12 cellular contexts compared by ENCODE assay signal in the genomic region with DNA sequence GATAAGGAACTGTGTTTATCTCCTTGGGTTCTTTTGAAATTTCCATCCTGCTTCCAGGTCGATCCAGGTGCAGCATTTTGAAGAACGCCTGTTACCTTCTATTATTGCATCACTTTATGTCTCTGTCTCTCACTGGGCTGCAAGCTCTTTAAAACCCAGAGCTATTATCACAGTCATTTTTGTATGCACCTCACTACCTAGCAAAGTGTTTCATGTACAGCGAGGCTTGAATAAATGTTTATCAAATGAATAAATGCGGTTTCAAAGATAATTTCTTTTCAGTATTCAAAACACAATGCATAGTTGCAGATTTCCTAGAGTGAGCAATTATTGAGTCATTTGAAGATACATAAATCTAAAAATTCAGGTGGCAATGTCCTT. TPM values are rescaled to one million over a fixed set of nuclear protein-coding genes. Genes with fewer than 3 reads are reported as not detected.
DNase-seq lines count a peak whose midpoint lies in the region; ATAC-seq, FAIRE-seq and TF ChIP-seq lines count a peak whose summit lies in the region.
"Had no signal": no experiment of that assay in that cellular context is flagged by ENCODE, and none has a peak within 500 bp of the region (broad histone marks: within the 10 kb centered on the region; RNA-seq: fewer than 3 reads in every experiment).

No MANE protein-coding gene starts in this region.

- H2AFZ ChIP-seq in endothelial cell of umbilical vein (ENCODE audit: low read depth, low read length), result no peak overlapping the region
- H2AFZ ChIP-seq: GM23248 had no signal

- dilution Hi-C loops in endothelial cell of umbilical vein (cut with MboI; ENCODE audit: extremely low pct_ligation_motif_present, low sequenced_read_pairs), result no loop called here

- no peaks in the 10 kb centered on the region for H3K9me1 ChIP-seq in endothelial cell of umbilical vein (replicated peaks; ENCODE audit: control insufficient read depth, extremely low read depth, insufficient read depth, low read length)

- no peak for ATAC-seq in activated CD8-positive, alpha-beta T cell treated with anti-CD3 and anti-CD28 coated beads, Interleukin-2, amount 10 ng/mL, durations not matched to agents 7 days and 5 days
- ATAC-seq in gastrocnemius medialis, result no peak
- ATAC-seq in HG03469 (IDR thresholded peaks at IDR 0.05; ENCODE audit: unreplicated experiment), result no peak
- ATAC-seq: upper lobe of right lung had no signal

- H3K27ac ChIP-seq in endothelial cell of umbilical vein (ENCODE audit: insufficient read depth, low read depth, low read length), result no peak overlapping the region
- peak overlapping the region in 3 of 4 donors; percentile 21 to 75 (median 70) for H3K27ac ChIP-seq in gastrocnemius medialis
- H3K27ac ChIP-seq: GM23248, upper lobe of right lung had no signal

- H3K4me1 ChIP-seq in endothelial cell of umbilical vein (ENCODE audit: control insufficient read depth, extremely low read depth, insufficient read depth, low read length), result peaks cover 22% of the 10 kb centered on the region
- peaks cover 63 to 74% of the 10 kb centered on the region in 2 donors for H3K4me1 ChIP-seq in gastrocnemius medialis
- H3K4me1 ChIP-seq in BE2C, result peaks cover 22% of the 10 kb centered on the region

- FAIRE-seq in endothelial cell of umbilical vein (lab: Jason Lieb, UNC), result peak; percentile 66

- H3K9me3 ChIP-seq in endothelial cell of umbilical vein (replicated peaks; ENCODE audit: control insufficient read depth, insufficient read depth, low read length) (no peaks in the 10 kb centered on the region), gastrocnemius medialis (no peaks in the 10 kb centered on the region), BE2C (no peaks in the 10 kb centered on the region)
- H3K9me3 ChIP-seq: upper lobe of right lung had no signal

- peaks cover 0 to 7% of the 10 kb centered on the region in 2 experiments for H3K36me3 ChIP-seq in endothelial cell of umbilical vein (ENCODE audit: control insufficient read depth in 2 of 2, extremely low read depth in 1 of 2, insufficient read depth in 2 of 2, low read length in 2 of 2)
- no peaks in the 10 kb centered on the region for H3K36me3 ChIP-seq in gastrocnemius medialis
- no peaks in the 10 kb centered on the region for H3K36me3 ChIP-seq in BE2C

- POLR2A ChIA-PET in activated CD4-positive, alpha-beta T cell treated with anti-CD3 and anti-CD28 coated beads, Interleukin-2, amount 10 ng/mL, durations not matched to agents 7 days and 5 days (lab: Charles Lee), result no interaction called here
- POLR2A ChIA-PET in activated CD8-positive, alpha-beta T cell treated with anti-CD3 and anti-CD28 coated beads, Interleukin-2, amount 10 ng/mL, durations not matched to agents 7 days and 5 days (lab: Charles Lee), result interaction anchor here (0.6 to 1.3 kb wide), 4 partner anchors 9 to 125 kb away, joined by 3 to 5 read pairs (median 4); a partner anchor contains a TSS
- POLR2A ChIA-PET in endothelial cell of umbilical vein (lab: Charles Lee), result no interaction called here

- H3K4me3 Mint-ChIP-seq in activated CD4-positive, alpha-beta T cell treated with anti-CD3 and anti-CD28 coated beads, Interleukin-2, amount 10 ng/mL, durations not matched to agents 24 days and 14 days, result no peak overlapping the region
- H3K4me3 Mint-ChIP-seq in activated CD4-positive, alpha-beta T cell treated with anti-CD3 and anti-CD28 coated beads, Interleukin-2, amount 10 ng/mL, durations not matched to agents 7 days and 5 days, result no peak overlapping the region
- H3K4me3 Mint-ChIP-seq in activated CD8-positive, alpha-beta T cell treated with anti-CD3 and anti-CD28 coated beads, Interleukin-2, amount 10 ng/mL, durations not matched to agents 7 days and 5 days, result no peak overlapping the region

- peaks cover 44% of the 10 kb centered on the region for H3K4me1 Mint-ChIP-seq in activated CD4-positive, alpha-beta T cell treated with anti-CD3 and anti-CD28 coated beads, Interleukin-2, amount 10 ng/mL, durations not matched to agents 24 days and 14 days
- H3K4me1 Mint-ChIP-seq in activated CD4-positive, alpha-beta T cell treated with anti-CD3 and anti-CD28 coated beads, Interleukin-2, amount 10 ng/mL, durations not matched to agents 7 days and 5 days, result peaks cover 41% of the 10 kb centered on the region
- peaks cover 62% of the 10 kb centered on the region for H3K4me1 Mint-ChIP-seq in activated CD8-positive, alpha-beta T cell treated with anti-CD3 and anti-CD28 coated beads, Interleukin-2, amount 10 ng/mL, durations not matched to agents 7 days and 5 days (ENCODE audit: low read depth)

- TF ChIP-seq POLR2A in endothelial cell of umbilical vein (IDR thresholded peaks at IDR 0.05; ENCODE audit: low read depth, low read length), result no peak
- no peak for TF ChIP-seq POLR2A in gastrocnemius medialis (IDR thresholded peaks at IDR 0.05)

- no TSS peak for BruUV-seq in endothelial cell of umbilical vein (replicated peaks; lab: Mats Ljungman, UMichigan)

- peak overlapping the region; percentile 20 for H3K27ac Mint-ChIP-seq in activated CD4-positive, alpha-beta T cell treated with anti-CD3 and anti-CD28 coated beads, Interleukin-2, amount 10 ng/mL, durations not matched to agents 24 days and 14 days
- H3K27ac Mint-ChIP-seq in activated CD4-positive, alpha-beta T cell treated with anti-CD3 and anti-CD28 coated beads, Interleukin-2, amount 10 ng/mL, durations not matched to agents 7 days and 5 days, result no peak overlapping the region
- H3K27ac Mint-ChIP-seq in activated CD8-positive, alpha-beta T cell treated with anti-CD3 and anti-CD28 coated beads, Interleukin-2, amount 10 ng/mL, durations not matched to agents 7 days and 5 days, result peak overlapping the region; percentile 50

- no peaks in the 10 kb centered on the region for H3K79me2 ChIP-seq in endothelial cell of umbilical vein (ENCODE audit: control insufficient read depth, insufficient read depth, low read length)

- CTCF ChIA-PET in activated CD4-positive, alpha-beta T cell treated with anti-CD3 and anti-CD28 coated beads, Interleukin-2, amount 10 ng/mL, durations not matched to agents 7 days and 5 days (lab: Charles Lee), result interaction anchor here (0.7 to 1.8 kb wide), 3 partner anchors 17 to 122 kb away, joined by 3 to 7 read pairs (median 3); a partner anchor contains a TSS
- CTCF ChIA-PET in activated CD8-positive, alpha-beta T cell treated with anti-CD3 and anti-CD28 coated beads, Interleukin-2, amount 10 ng/mL, durations not matched to agents 7 days and 5 days (lab: Charles Lee), result interaction anchor here (1.2 to 3.6 kb wide), 7 partner anchors 10 to 122 kb away, joined by 3 to 26 read pairs (median 7); a partner anchor contains a TSS
- CTCF ChIA-PET in endothelial cell of umbilical vein (lab: Charles Lee), result interaction anchor here (1.4 to 1.9 kb wide), 2 partner anchors 85 to 122 kb away, joined by 5 to 8 read pairs; a partner anchor contains a TSS

- H3K27me3 Mint-ChIP-seq in activated CD4-positive, alpha-beta T cell treated with anti-CD3 and anti-CD28 coated beads, Interleukin-2, amount 10 ng/mL, durations not matched to agents 24 days and 14 days, result no peaks in the 10 kb centered on the region
- H3K27me3 Mint-ChIP-seq in activated CD4-positive, alpha-beta T cell treated with anti-CD3 and anti-CD28 coated beads, Interleukin-2, amount 10 ng/mL, durations not matched to agents 7 days and 5 days, result no peaks in the 10 kb centered on the region
- no peaks in the 10 kb centered on the region for H3K27me3 Mint-ChIP-seq in activated CD8-positive, alpha-beta T cell treated with anti-CD3 and anti-CD28 coated beads, Interleukin-2, amount 10 ng/mL, durations not matched to agents 7 days and 5 days (ENCODE audit: low read depth)

- H3K4me3 ChIP-seq in endothelial cell of umbilical vein (replicated peaks in 1 of 3; ENCODE audit: insufficient read depth in 1 of 3, low read depth in 1 of 3, low read length in 3 of 3) (no peak overlapping the region), gastrocnemius medialis (no peak overlapping the region), BE2C (ENCODE audit: low read depth, low read length) (no peak overlapping the region)
- H3K4me3 ChIP-seq: GM23248, lung, upper lobe of right lung had no signal

- no peak overlapping the region for H3K9ac ChIP-seq in endothelial cell of umbilical vein (replicated peaks; ENCODE audit: extremely low read depth, insufficient read depth, low read length)
- H3K9ac ChIP-seq: GM23248 had no signal

- DNase-seq in activated CD4-positive, alpha-beta T cell treated with anti-CD3 and anti-CD28 coated beads, Interleukin-2, amount 10 ng/mL, durations not matched to agents 24 days and 14 days, result no peak
- no peak for DNase-seq in activated CD4-positive, alpha-beta T cell treated with anti-CD3 and anti-CD28 coated beads, Interleukin-2, amount 10 ng/mL, durations not matched to agents 7 days and 5 days
- no peak for DNase-seq in activated CD8-positive, alpha-beta T cell treated with anti-CD3 and anti-CD28 coated beads, Interleukin-2, amount 10 ng/mL, durations not matched to agents 7 days and 5 days
- DNase-seq in endothelial cell of umbilical vein (ENCODE audit: low read depth, low spot score) (no peak), gastrocnemius medialis (no peak), NCI-H128 (lab: John Stamatoyannopoulos, UW; ENCODE audit: unreplicated experiment) (no peak), BE2C (no peak)
- DNase-seq: retina, upper lobe of right lung had no signal

- intact Hi-C loops in activated CD4-positive, alpha-beta T cell treated with anti-CD3 and anti-CD28 coated beads, Interleukin-2, amount 10 ng/mL, durations not matched to agents 24 days and 14 days (cut with micrococcal nuclease), result loop anchor here (10.0 kb wide), 2 partner anchors 612 to 1218 kb away; no protein-coding TSS in a partner anchor
- intact Hi-C loops in endothelial cell of umbilical vein (cut with micrococcal nuclease) (no loop called here), gastrocnemius medialis (cut with DNase I; ENCODE audit: low total_unique reads) (no loop called here)

- H3K9me3 Mint-ChIP-seq in activated CD4-positive, alpha-beta T cell treated with anti-CD3 and anti-CD28 coated beads, Interleukin-2, amount 10 ng/mL, durations not matched to agents 24 days and 14 days, result no peaks in the 10 kb centered on the region
- peaks cover 7% of the 10 kb centered on the region for H3K9me3 Mint-ChIP-seq in activated CD4-positive, alpha-beta T cell treated with anti-CD3 and anti-CD28 coated beads, Interleukin-2, amount 10 ng/mL, durations not matched to agents 7 days and 5 days
- peaks cover 5% of the 10 kb centered on the region for H3K9me3 Mint-ChIP-seq in activated CD8-positive, alpha-beta T cell treated with anti-CD3 and anti-CD28 coated beads, Interleukin-2, amount 10 ng/mL, durations not matched to agents 7 days and 5 days (ENCODE audit: insufficient read depth)

- peaks cover 10% of the 10 kb centered on the region for H3K36me3 Mint-ChIP-seq in activated CD4-positive, alpha-beta T cell treated with anti-CD3 and anti-CD28 coated beads, Interleukin-2, amount 10 ng/mL, durations not matched to agents 24 days and 14 days (ENCODE audit: low read depth)
- peaks cover 10% of the 10 kb centered on the region for H3K36me3 Mint-ChIP-seq in activated CD4-positive, alpha-beta T cell treated with anti-CD3 and anti-CD28 coated beads, Interleukin-2, amount 10 ng/mL, durations not matched to agents 7 days and 5 days (ENCODE audit: low read depth)
- peaks cover 21% of the 10 kb centered on the region for H3K36me3 Mint-ChIP-seq in activated CD8-positive, alpha-beta T cell treated with anti-CD3 and anti-CD28 coated beads, Interleukin-2, amount 10 ng/mL, durations not matched to agents 7 days and 5 days (ENCODE audit: low read depth)

- no peaks in the 10 kb centered on the region for H3K27me3 ChIP-seq in endothelial cell of umbilical vein (ENCODE audit: control insufficient read depth in 2 of 2, insufficient read depth in 2 of 2, low read length in 2 of 2)
- no peaks in the 10 kb centered on the region for H3K27me3 ChIP-seq in gastrocnemius medialis
- no peaks in the 10 kb centered on the region for H3K27me3 ChIP-seq in BE2C
- H3K27me3 ChIP-seq: upper lobe of right lung had no signal

- TF ChIP-seq CTCF in endothelial cell of umbilical vein (IDR thresholded peaks at IDR 0.05; ENCODE audit: extremely low read depth in 1 of 2, insufficient read depth in 1 of 2, low read depth in 1 of 2, low read length in 2 of 2) (no peak), gastrocnemius medialis (IDR thresholded peaks at IDR 0.05 in 4 of 5, conservative IDR thresholded peaks at IDR 0.05 in 1 of 5) (no peak), BE2C (IDR thresholded peaks at IDR 0.05; ENCODE audit: low read depth, low read length) (no peak)

- no peak overlapping the region for H3K4me2 ChIP-seq in endothelial cell of umbilical vein (ENCODE audit: insufficient read depth, low read length)

- H4K20me1 ChIP-seq in endothelial cell of umbilical vein (replicated peaks; ENCODE audit: control insufficient read depth, extremely low read depth, insufficient read depth, low read length), result no peaks in the 10 kb centered on the region

- in situ Hi-C loops in gastrocnemius medialis (cut with MboI; ENCODE audit: low sequenced_read_pairs in 4 of 4), result no loop called here

RNA-seq across cellular contexts. Expression of a gene that starts 34.2 kb away (rescaled TPM):
- 9.8 and 10.2 TPM in 2 replicates for total RNA-seq in activated CD4-positive, alpha-beta T cell treated with anti-CD3 and anti-CD28 coated beads, Interleukin-2, amount 10 ng/mL, durations not matched to agents 24 days and 14 days
- 1 to 10 TPM; 2.4 TPM for total RNA-seq in activated CD4-positive, alpha-beta T cell treated with anti-CD3 and anti-CD28 coated beads, Interleukin-2, amount 10 ng/mL, durations not matched to agents 7 days and 5 days
- 1 to 10 TPM; 8.0 to 8.7 TPM for total RNA-seq in activated CD8-positive, alpha-beta T cell treated with anti-CD3 and anti-CD28 coated beads, Interleukin-2, amount 10 ng/mL, durations not matched to agents 7 days and 5 days
- 24.1 and 26.3 TPM in 2 replicates for total RNA-seq in endothelial cell of umbilical vein
- polyA plus RNA-seq in endothelial cell of umbilical vein, result 10.8 and 12.1 TPM in 2 replicates
- 9.3 and 11.7 TPM in 2 replicates for polyA plus RNA-seq in endothelial cell of umbilical vein (2011; cell fraction: cytosol; rRNA removed)
- 22.4 and 23.3 TPM in 2 replicates for polyA plus RNA-seq in endothelial cell of umbilical vein (2011; cell fraction: nucleus; rRNA removed)
- 3.4 and 4.5 TPM in 2 replicates for polyA plus RNA-seq in endothelial cell of umbilical vein (2012)
- 39.3 and 39.6 TPM in 2 replicates for polyA minus RNA-seq in endothelial cell of umbilical vein
- 8.0 TPM for polyA minus RNA-seq in endothelial cell of umbilical vein (2011; cell fraction: cytosol; rRNA and poly(A)+ RNA removed)
- 47.0 and 49.5 TPM in 2 replicates for polyA minus RNA-seq in endothelial cell of umbilical vein (2011; cell fraction: nucleus; rRNA and poly(A)+ RNA removed)
- 10 to 100 TPM in 3 of 4 donors, 1 to 10 TPM in 1; 9.0 to 31.8 (median 16.9) TPM for total RNA-seq in gastrocnemius medialis
- polyA plus RNA-seq in BE2C (2012; ENCODE audit: insufficient read depth, insufficient read length, low read depth), result 14.1 TPM
